In genomic region chr3:79175870-79176269, GRCh38 we compare ENCODE assay signal across 18 cellular contexts.
"Had no signal": no experiment of that assay in that cellular context is flagged by ENCODE, and none has a peak within 500 bp of the region (broad histone marks: within the 10 kb centered on the region; RNA-seq: fewer than 3 reads in every experiment).

No MANE protein-coding gene starts in this region.

- H3K4me1 ChIP-seq: gastrocnemius medialis, heart right ventricle, right atrium auricular region had no signal

- DNase-seq: effector CD4-positive, alpha-beta T cell; endodermal cell; erythroblast; gastrocnemius medialis; heart right ventricle; hypothalamus; kidney glomerular epithelial cell; mammary epithelial cell; mucosa of descending colon; naive thymus-derived CD8-positive, alpha-beta T cell; ovary; sigmoid colon; stimulated activated CD4-positive, alpha-beta T cell treated with anti-CD3 and anti-CD28 coated beads, Interleukin-12 subunit alpha, Interleukin-12 subunit beta, amount 100 ng/mL, for 4 hours; stimulated activated naive CD4-positive, alpha-beta T cell treated with Interleukin-2 at 50 U/mL for 16 hours; trophoblast cell had no signal

- H3K9me3 ChIP-seq: gastrocnemius medialis, heart right ventricle, mucosa of descending colon, ovary, right atrium auricular region, sigmoid colon had no signal

- H3K4me3 ChIP-seq: coronary artery, gastrocnemius medialis, heart right ventricle, mucosa of descending colon, ovary, right atrium auricular region, sigmoid colon, skin epidermis had no signal

- H3K27me3 ChIP-seq: gastrocnemius medialis, heart right ventricle, ovary, right atrium auricular region, sigmoid colon had no signal

- H3K27ac Mint-ChIP-seq: endodermal cell; naive thymus-derived CD8-positive, alpha-beta T cell had no signal

- H3K27me3 Mint-ChIP-seq: naive thymus-derived CD8-positive, alpha-beta T cell had no signal

- H3K36me3 ChIP-seq: gastrocnemius medialis, heart right ventricle, ovary, right atrium auricular region, sigmoid colon had no signal

- H3K36me3 Mint-ChIP-seq: naive thymus-derived CD8-positive, alpha-beta T cell had no signal

- H3K4me3 Mint-ChIP-seq: endodermal cell; naive thymus-derived CD8-positive, alpha-beta T cell had no signal
